In genomic region chr9:109192732-109193361, GRCh38 we compare ENCODE assay signal across 8 cellular contexts. TPM values are rescaled to one million over a fixed set of nuclear protein-coding genes. Genes with fewer than 3 reads are reported as not detected.
DNase-seq lines count a peak whose midpoint lies in the region; ATAC-seq and TF ChIP-seq lines count a peak whose summit lies in the region.
"Had no signal": no experiment of that assay in that cellular context is flagged by ENCODE, and none has a peak within 500 bp of the region (broad histone marks: within the 10 kb centered on the region; RNA-seq: fewer than 3 reads in every experiment).

No MANE protein-coding gene starts in this region.

- intact Hi-C loops in colonic mucosa (cut with DNase I): loop anchor here (2.0 to 10.0 kb wide), 2 partner anchors 130 to 212 kb away; no protein-coding TSS in a partner anchor
- intact Hi-C loops in aorta (cut with DNase I): no loop called here

- POLR2A ChIA-PET in activated CD4-positive, alpha-beta memory T cell treated with anti-CD3 and anti-CD28 coated beads, Interleukin-2, amount 10 ng/mL, durations not matched to agents 7 days and 5 days (lab: Charles Lee): no interaction called here

- H3K4me1 Mint-ChIP-seq in progenitor cell of endocrine pancreas (ENCODE audit: low read depth): no peaks in the 10 kb centered on the region
- no peaks in the 10 kb centered on the region for H3K4me1 Mint-ChIP-seq in activated CD4-positive, alpha-beta memory T cell treated with anti-CD3 and anti-CD28 coated beads, Interleukin-2, amount 10 ng/mL, durations not matched to agents 7 days and 5 days

- no peaks in the 10 kb centered on the region for H3K9me3 ChIP-seq in colonic mucosa
- H3K9me3 ChIP-seq in aorta (ENCODE audit: control insufficient read depth, low read length): no peaks in the 10 kb centered on the region
- H3K9me3 ChIP-seq: SJSA1 had no signal

- ATAC-seq in aorta (ENCODE audit: low FRiP score): no peak

- H3K27me3 Mint-ChIP-seq in progenitor cell of endocrine pancreas: peaks cover 22% of the 10 kb centered on the region
- H3K27me3 Mint-ChIP-seq in activated CD4-positive, alpha-beta memory T cell treated with anti-CD3 and anti-CD28 coated beads, Interleukin-2, amount 10 ng/mL, durations not matched to agents 7 days and 5 days: no peaks in the 10 kb centered on the region

- 46 to 56% methylated on average over 7 of the region's 7 CpGs for WGBS in aorta, 2 donors

- H3K27me3 ChIP-seq in colonic mucosa (no peaks in the 10 kb centered on the region), aorta (ENCODE audit: control insufficient read depth in 1 of 2, insufficient read depth in 2 of 2, low read length in 1 of 2) (no peaks in the 10 kb centered on the region)
- H3K27me3 ChIP-seq: SJSA1 had no signal

- no peak overlapping the region for H3K4me3 ChIP-seq in GM12875 (ENCODE audit: low read depth, low read length)
- H3K4me3 ChIP-seq in colonic mucosa: no peak overlapping the region
- no peak overlapping the region for H3K4me3 ChIP-seq in aorta (ENCODE audit: low read length in 2 of 2)
- H3K4me3 ChIP-seq: SJSA1 had no signal

- DNase-seq in NCI-H2029 (lab: John Stamatoyannopoulos, UW) (peak; percentile 6), colonic mucosa (peak; percentile 65), progenitor cell of endocrine pancreas (ENCODE audit: low spot score, unreplicated experiment) (peak; percentile 32), aorta (no peak), mucosa of gallbladder (ENCODE audit: low spot score) (no peak)
- no peak for DNase-seq in activated CD4-positive, alpha-beta memory T cell treated with anti-CD3 and anti-CD28 coated beads, Interleukin-2, amount 10 ng/mL, durations not matched to agents 7 days and 5 days

- H3K4me3 Mint-ChIP-seq in progenitor cell of endocrine pancreas (ENCODE audit: low read depth): no peak overlapping the region
- no peak overlapping the region for H3K4me3 Mint-ChIP-seq in activated CD4-positive, alpha-beta memory T cell treated with anti-CD3 and anti-CD28 coated beads, Interleukin-2, amount 10 ng/mL, durations not matched to agents 7 days and 5 days

- TF ChIP-seq CTCF in GM12875 (IDR thresholded peaks at IDR 0.05; ENCODE audit: borderline replicate concordance, insufficient read depth, low read depth, low read length) (peak; percentile 66), colonic mucosa (IDR thresholded peaks at IDR 0.05) (peak; percentile 45), progenitor cell of endocrine pancreas (IDR thresholded peaks at IDR 0.05; ENCODE audit: unreplicated experiment) (peak; percentile 59)

- no peak overlapping the region for H3K27ac Mint-ChIP-seq in progenitor cell of endocrine pancreas
- no peak overlapping the region for H3K27ac Mint-ChIP-seq in activated CD4-positive, alpha-beta memory T cell treated with anti-CD3 and anti-CD28 coated beads, Interleukin-2, amount 10 ng/mL, durations not matched to agents 7 days and 5 days

- no peak overlapping the region for H3K27ac ChIP-seq in colonic mucosa
- H3K27ac ChIP-seq in aorta (ENCODE audit: low read depth in 1 of 2, low read length in 2 of 2): no peak overlapping the region
- H3K27ac ChIP-seq: SJSA1 had no signal

- no peaks in the 10 kb centered on the region for H3K9me3 Mint-ChIP-seq in progenitor cell of endocrine pancreas (ENCODE audit: low read depth)
- H3K9me3 Mint-ChIP-seq in activated CD4-positive, alpha-beta memory T cell treated with anti-CD3 and anti-CD28 coated beads, Interleukin-2, amount 10 ng/mL, durations not matched to agents 7 days and 5 days: no peaks in the 10 kb centered on the region

- H3K36me3 ChIP-seq in colonic mucosa (no peaks in the 10 kb centered on the region), aorta (ENCODE audit: control insufficient read depth in 1 of 2, insufficient read depth in 2 of 2, low read length in 1 of 2) (no peaks in the 10 kb centered on the region)
- H3K36me3 ChIP-seq: SJSA1 had no signal

- H3K36me3 Mint-ChIP-seq in progenitor cell of endocrine pancreas (ENCODE audit: insufficient read depth): no peaks in the 10 kb centered on the region
- no peaks in the 10 kb centered on the region for H3K36me3 Mint-ChIP-seq in activated CD4-positive, alpha-beta memory T cell treated with anti-CD3 and anti-CD28 coated beads, Interleukin-2, amount 10 ng/mL, durations not matched to agents 7 days and 5 days (ENCODE audit: low read depth)

- no peaks in the 10 kb centered on the region for H3K4me1 ChIP-seq in colonic mucosa
- no peaks in the 10 kb centered on the region for H3K4me1 ChIP-seq in aorta (ENCODE audit: control insufficient read depth in 1 of 2, insufficient read depth in 2 of 2, low read length in 2 of 2)

- H3K9ac ChIP-seq in colonic mucosa (ENCODE audit: low read depth in 2 of 2, low read length in 2 of 2): no peak overlapping the region

- CTCF ChIA-PET in activated CD4-positive, alpha-beta memory T cell treated with anti-CD3 and anti-CD28 coated beads, Interleukin-2, amount 10 ng/mL, durations not matched to agents 7 days and 5 days (lab: Charles Lee): interaction anchor here (0.8 kb wide), 1 partner anchor 8 kb away, joined by 3 read pairs; no protein-coding TSS in a partner anchor

RNA-seq across cellular contexts. Expression of gene FRRS1L, which starts 25.8 kb away (rescaled TPM):
- total RNA-seq in colonic mucosa (1 to 10 TPM in 1 of 2 donors, under 1 TPM in 1; 0.12 to 1.8 TPM), progenitor cell of endocrine pancreas (4.9 and 6.1 TPM in 2 replicates), aorta (1 to 10 TPM in 1 of 2 donors, under 1 TPM in 1; 0.29 to 1.9 TPM), mucosa of gallbladder (10.1 TPM)
- under 1 TPM in 1 of 2 donors, not detected in 1; under 0.01 TPM for polyA plus RNA-seq in aorta
- total RNA-seq in activated CD4-positive, alpha-beta memory T cell treated with anti-CD3 and anti-CD28 coated beads, Interleukin-2, amount 10 ng/mL, durations not matched to agents 7 days and 5 days: not detected
- total RNA-seq: SJSA1 had no signal

Comparison
In these comparisons a context has a peak if more than half of its experiments do, and no peak if none do; other contexts are left out.
1. DNase-seq: peak in NCI-H2029 (single experiment), colonic mucosa (single experiment) and progenitor cell of endocrine pancreas (single experiment); none in aorta (0 of 2), mucosa of gallbladder (single experiment) and activated CD4-positive, alpha-beta memory T cell treated with anti-CD3 and anti-CD28 coated beads, Interleukin-2, amount 10 ng/mL, durations not matched to agents 7 days and 5 days (single experiment).
2. Peak in every context shown above with its lines, with median percentiles within 50 percentile points of each other: CTCF ChIP-seq.